ENCODE assay signal across 12 cellular contexts in genomic region chr4:81492596-81492995, GRCh38. TPM values are rescaled to one million over a fixed set of nuclear protein-coding genes. Genes with fewer than 3 reads are reported as not detected.
DNase-seq lines count a peak whose midpoint lies in the region; ATAC-seq, FAIRE-seq and TF ChIP-seq lines count a peak whose summit lies in the region.
"Had no signal": no experiment of that assay in that cellular context is flagged by ENCODE, and none has a peak within 500 bp of the region (broad histone marks: within the 10 kb centered on the region; RNA-seq: fewer than 3 reads in every experiment).

No MANE protein-coding gene starts in this region.

- peak; percentile 20 for DNase-seq in CD1c-positive myeloid dendritic cell (ENCODE audit: extremely low spot score)
- DNase-seq in astrocyte (ENCODE audit: low read depth) = no peak
- DNase-seq in natural killer cell = no peak
- no peak for DNase-seq in stimulated activated CD4-positive, alpha-beta T cell treated with anti-CD3 and anti-CD28 coated beads, Interleukin-2, amount 100 ng/mL, for 48 hours
- no peak for DNase-seq in NCI-H187 treated with DMSO at 0.1 percent for 48 hours (lab: John Stamatoyannopoulos, UW)
- DNase-seq in HAP-1 (ENCODE audit: low spot score in 2 of 2) = no peak
- DNase-seq: NCI-H1930, NCI-H748 treated with DMSO at 0.1 percent for 48 hours had no signal

- no peak overlapping the region for H3K27ac ChIP-seq in astrocyte (ENCODE audit: low read depth, low read length)
- H3K27ac ChIP-seq: C4-2B had no signal

- H3K36me3 Mint-ChIP-seq in IgD-negative memory B cell = no peaks in the 10 kb centered on the region
- H3K36me3 Mint-ChIP-seq in astrocyte (ENCODE audit: low read depth, unreplicated experiment) = no peaks in the 10 kb centered on the region
- H3K36me3 Mint-ChIP-seq in natural killer cell = no peaks in the 10 kb centered on the region

- H3K9me3 Mint-ChIP-seq in IgD-negative memory B cell (peaks cover 2 to 3% (median 3%) of the 10 kb centered on the region in 3 donors), astrocyte (ENCODE audit: unreplicated experiment) (peaks cover 10% of the 10 kb centered on the region), natural killer cell (peaks cover 3 to 4% of the 10 kb centered on the region in 2 donors)

- H3K27ac Mint-ChIP-seq in IgD-negative memory B cell (peak overlapping the region; percentile 9 to 78 (median 62)), astrocyte (ENCODE audit: unreplicated experiment) (peak overlapping the region; percentile 65), natural killer cell (peak overlapping the region; percentile 92)

- peak overlapping the region in 2 of 4 donors; percentile 10 to 67 for H3K4me3 Mint-ChIP-seq in IgD-negative memory B cell
- no peak overlapping the region for H3K4me3 Mint-ChIP-seq in astrocyte (ENCODE audit: unreplicated experiment)
- peak overlapping the region; percentile 75 for H3K4me3 Mint-ChIP-seq in natural killer cell

- H3K4me1 ChIP-seq in astrocyte (ENCODE audit: insufficient read depth, low read length) (no peaks in the 10 kb centered on the region), HAP-1 (no peaks in the 10 kb centered on the region)

- ATAC-seq in natural killer cell = no peak
- ATAC-seq: Right ventricle myocardium inferior had no signal

- H3K4me3 ChIP-seq in astrocyte (ENCODE audit: insufficient read depth, low read depth, low read length) = no peak overlapping the region
- no peak overlapping the region for H3K4me3 ChIP-seq in HAP-1

- H3K79me2 ChIP-seq in astrocyte (ENCODE audit: insufficient read depth, low read length) = no peaks in the 10 kb centered on the region

- H3K27me3 ChIP-seq in astrocyte (ENCODE audit: insufficient read depth, low read length) = no peaks in the 10 kb centered on the region
- H3K27me3 ChIP-seq in HAP-1 (ENCODE audit: low read depth) = no peaks in the 10 kb centered on the region; the same call in 1 of the 2 replicates

- H3K36me3 ChIP-seq in astrocyte (ENCODE audit: insufficient read depth, low read length) (no peaks in the 10 kb centered on the region), HAP-1 (replicated peaks) (no peaks in the 10 kb centered on the region)

- no peaks in the 10 kb centered on the region for H3K9me3 ChIP-seq in astrocyte (ENCODE audit: insufficient read depth, low read depth, low read length)
- no peaks in the 10 kb centered on the region for H3K9me3 ChIP-seq in HAP-1

- no peak overlapping the region for H3K9ac ChIP-seq in astrocyte (ENCODE audit: low read length)

- no peaks in the 10 kb centered on the region for H3K27me3 Mint-ChIP-seq in IgD-negative memory B cell
- H3K27me3 Mint-ChIP-seq in astrocyte (ENCODE audit: low read depth, unreplicated experiment) = no peaks in the 10 kb centered on the region
- H3K27me3 Mint-ChIP-seq in natural killer cell (ENCODE audit: low read depth in 2 of 2) = no peaks in the 10 kb centered on the region

- H3K4me1 Mint-ChIP-seq in IgD-negative memory B cell (peaks cover 25 to 37% (median 27%) of the 10 kb centered on the region in 3 donors), astrocyte (ENCODE audit: low read depth, unreplicated experiment) (peaks cover 7% of the 10 kb centered on the region), natural killer cell (peaks cover 48 to 59% of the 10 kb centered on the region in 2 donors)

- FAIRE-seq in astrocyte (lab: Jason Lieb, UNC) = no peak
- FAIRE-seq: frontal cortex had no signal

- no peaks in the 10 kb centered on the region for H4K20me1 ChIP-seq in astrocyte (ENCODE audit: insufficient read depth, low read length)

- intact Hi-C loops in natural killer cell (cut with micrococcal nuclease) = loop anchor here (1.0 to 10.0 kb wide), 5 partner anchors 13 to 1412 kb away; partner anchors contain the start of genes HNRNPD and THAP9

- in situ Hi-C loops in HAP-1 (cut with MboI; ENCODE audit: low sequenced_read_pairs) = no loop called here

- H2AFZ ChIP-seq in astrocyte (ENCODE audit: low read depth, low read length) = no peak overlapping the region

- TF ChIP-seq CTCF in astrocyte (IDR thresholded peaks at IDR 0.05; ENCODE audit: insufficient read depth, low read depth, low read length) (no peak), natural killer cell (IDR thresholded peaks at IDR 0.05) (no peak)

- H3K4me2 ChIP-seq in astrocyte (ENCODE audit: low read length) = no peak overlapping the region

RNA-seq across cellular contexts. Expression of gene RASGEF1B, which starts 20.9 kb away (rescaled TPM):
- polyA plus RNA-seq in IgD-negative memory B cell = 17.5 TPM
- total RNA-seq in astrocyte (0.77 and 1.5 TPM in 2 replicates), natural killer cell (100 to 1,000 TPM in 1 of 3 donors, 10 to 100 TPM in 2; 42.9 to 106 (median 90.8) TPM)

Comparison
In these comparisons a context has a peak if more than half of its experiments do, and no peak if none do; other contexts are left out.
1. RNA of gene RASGEF1B, which starts 20.9 kb away (total RNA-seq): 42.9 to 106 TPM in natural killer cell; 0.77 to 1.5 TPM in astrocyte; every median in the first group is over 10 times any median in the second.
2. Peak in every context shown above with its lines, with median percentiles within 50 percentile points of each other: H3K27ac Mint-ChIP-seq.